ENCODE assay signal across 27 cellular contexts in the genomic region with DNA sequence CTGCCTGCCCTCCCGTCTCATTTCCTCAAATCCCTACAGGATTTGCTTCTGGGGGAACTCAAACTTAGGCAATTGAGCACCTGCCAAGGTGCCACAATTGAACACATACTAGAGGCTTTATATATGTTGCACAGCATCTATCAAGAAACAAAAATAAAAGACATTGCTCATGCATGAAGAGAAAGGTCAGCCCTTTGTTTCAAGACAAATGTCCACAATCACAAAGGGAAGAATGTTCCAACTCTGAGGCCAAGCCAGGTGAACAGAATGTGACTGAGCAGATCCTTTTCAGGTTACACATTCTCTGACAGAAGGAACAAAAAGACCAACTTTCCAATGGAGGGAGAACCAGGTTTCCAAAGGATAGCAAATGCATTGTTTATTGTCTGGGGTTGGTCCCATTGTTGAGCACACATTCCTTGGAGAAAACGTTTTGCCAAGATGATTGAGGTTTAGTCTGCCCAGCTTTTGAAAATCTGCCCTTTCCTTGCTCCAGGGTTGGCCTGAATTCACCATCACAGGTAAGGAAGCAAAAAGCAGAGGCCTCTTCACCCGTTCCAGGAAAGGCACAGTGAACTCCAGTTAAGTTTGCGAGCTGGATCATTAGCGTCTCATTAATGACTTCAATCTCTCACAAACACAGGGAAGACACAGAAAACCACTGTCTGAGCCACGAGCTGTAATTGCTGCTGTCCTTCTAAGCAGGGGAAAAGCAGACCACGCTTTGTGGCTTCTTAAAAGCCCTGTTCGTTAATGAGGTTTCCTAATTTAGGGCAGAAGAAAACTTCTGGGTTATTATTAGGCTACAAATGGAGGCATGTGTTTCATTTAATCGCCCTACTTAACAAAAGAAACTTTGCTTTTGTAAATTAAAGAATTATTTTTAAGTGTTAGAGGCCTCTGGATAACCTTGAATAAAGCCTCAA.
"Had no signal": no experiment of that assay in that cellular context is flagged by ENCODE, and none has a peak within 500 bp of the region (broad histone marks: within the 10 kb centered on the region; RNA-seq: fewer than 3 reads in every experiment).

No MANE protein-coding gene starts in this region.

- H2AFZ ChIP-seq: hepatocyte had no signal

- H3K27me3 ChIP-seq: colonic mucosa, esophagus squamous epithelium, hepatocyte, right lobe of liver, vagina had no signal

- H3K79me2 ChIP-seq: hepatocyte had no signal

- H3K36me3 ChIP-seq: colonic mucosa, esophagus squamous epithelium, right lobe of liver, thoracic aorta, vagina had no signal

- H3K4me3 ChIP-seq: colonic mucosa, esophagus squamous epithelium, hepatocyte, right lobe of liver, skin epidermis, thoracic aorta, vagina had no signal

- H3K9me3 ChIP-seq: colonic mucosa, esophagus squamous epithelium, right lobe of liver, thoracic aorta, vagina had no signal

- ATAC-seq: activated CD8-positive, alpha-beta T cell treated with anti-CD3 and anti-CD28 coated beads for 36 hours; activated naive CD8-positive, alpha-beta T cell treated with anti-CD3 and anti-CD28 coated beads, Interleukin-2, amount 50 U/mL, for 24 hours; naive thymus-derived CD8-positive, alpha-beta T cell; right lobe of liver; stimulated activated effector memory CD8-positive, alpha-beta T cell treated with anti-CD3 and anti-CD28 coated beads, Interleukin-12 subunit alpha, Interleukin-12 subunit beta, amount 100 ng/mL, for 72 hours; T-helper 17 cell; WTC11 had no signal

- H3K27ac ChIP-seq: colonic mucosa, epithelial cell of prostate, esophagus squamous epithelium, hepatocyte, right lobe of liver, skin epidermis, thoracic aorta, vagina had no signal

- H3K4me1 ChIP-seq: colonic mucosa, esophagus squamous epithelium, right lobe of liver, vagina had no signal

- DNase-seq: activated CD4-positive, alpha-beta T cell treated with anti-CD3 and anti-CD28 coated beads for 1 hour; activated CD4-positive, alpha-beta T cell treated with anti-CD3 and anti-CD28 coated beads, Interleukin-2, amount 50 U/mL, for 1 hour; activated CD8-positive, alpha-beta T cell treated with anti-CD3 and anti-CD28 coated beads for 36 hours; activated naive CD8-positive, alpha-beta T cell treated with anti-CD3 and anti-CD28 coated beads, Interleukin-2, amount 50 U/mL, for 24 hours; activated T-cell treated with anti-CD3 and anti-CD28 coated beads, Interleukin-2, amount 50 U/mL, for 48 hours; amygdala; cerebellar nuclear complex; colonic mucosa; effector CD8-positive, alpha-beta T cell; esophagus squamous epithelium; foreskin melanocyte; islet precursor cell; midbrain; naive thymus-derived CD8-positive, alpha-beta T cell; posterior cingulate gyrus; right lobe of liver; stimulated activated CD4-positive, alpha-beta T cell treated with anti-CD3 and anti-CD28 coated beads, Interleukin-12 subunit alpha, Interleukin-12 subunit beta, amount 100 ng/mL, for 4 hours; stimulated activated CD4-positive, alpha-beta T cell treated with anti-CD3 and anti-CD28 coated beads, Interleukin-4, amount 100 ng/mL, for 24 hours; T-helper 17 cell; T1000 had no signal

- H3K4me2 ChIP-seq: hepatocyte had no signal
